In genomic region chr6:28469153-28469745, GRCh38 we compare ENCODE assay signal across 12 cellular contexts. TPM values are rescaled to one million over a fixed set of nuclear protein-coding genes. Genes with fewer than 3 reads are reported as not detected.
A peak's percentile ranks its signal among the peaks of the same experiment; 100 is the strongest.
DNase-seq lines count a peak whose midpoint lies in the region; ATAC-seq and TF ChIP-seq lines count a peak whose summit lies in the region.
"Not testable (repeated sequence)": the region's sequence is repeated elsewhere in the genome, so short reads cannot be mapped to it uniquely, and the experiment has no call there.
"Had no signal": no experiment of that assay in that cellular context is flagged by ENCODE, and none has a peak within 500 bp of the region (broad histone marks: within the 10 kb centered on the region; RNA-seq: fewer than 3 reads in every experiment).

No MANE protein-coding gene starts in this region.

- not testable (repeated sequence) for H3K9ac ChIP-seq in endodermal cell (ENCODE audit: extremely low read depth, low read length, poor library complexity, severe bottlenecking)

- not testable (repeated sequence) for H3K27me3 Mint-ChIP-seq in GM23338 (ENCODE audit: insufficient read depth, low read depth, poor library complexity)
- H3K27me3 Mint-ChIP-seq in WTC11 (ENCODE audit: low read depth) (peaks cover 13% of the 10 kb centered on the region), endodermal cell (ENCODE audit: insufficient read depth) (peaks cover 16% of the 10 kb centered on the region), type B pancreatic cell (peaks cover 17% of the 10 kb centered on the region)

- not testable (repeated sequence) for H3K4me1 Mint-ChIP-seq in GM23338; WTC11; endodermal cell; type B pancreatic cell (ENCODE audit: unreplicated experiment)

- TF ChIP-seq CTCF in GM23338 (conservative IDR thresholded peaks at IDR 0.05; ENCODE audit: low read depth in 2 of 2); WTC11 (IDR thresholded peaks at IDR 0.05); endodermal cell (conservative IDR thresholded peaks at IDR 0.05); type B pancreatic cell (conservative IDR thresholded peaks at IDR 0.05): not testable (repeated sequence)

- POLR2A ChIA-PET in WTC11 (lab: Charles Lee) = not testable (repeated sequence)

- ATAC-seq in GM23338, WTC11: not testable (repeated sequence)

- not testable (repeated sequence) for H3K79me2 ChIP-seq in GM23338 (replicated peaks; ENCODE audit: insufficient read depth)

- not testable (repeated sequence) for H3K4me1 ChIP-seq in GM23338 (ENCODE audit: insufficient read depth); endodermal cell (ENCODE audit: control insufficient read depth, insufficient read depth, low read length)

- not testable (repeated sequence) for H4K20me1 ChIP-seq in GM23338 (replicated peaks; ENCODE audit: insufficient read depth)

- H3K9me3 ChIP-seq in endodermal cell (ENCODE audit: control insufficient read depth, low read length) = peaks cover 11% of the 10 kb centered on the region
- not testable (repeated sequence) for H3K9me3 ChIP-seq in iPS-18c (ENCODE audit: control insufficient read depth, insufficient read depth, low read length)

- DNase-seq in GM23338 (ENCODE audit: low spot score) = peak; percentile 33
- DNase-seq in WTC11 (ENCODE audit: low spot score); endodermal cell; type B pancreatic cell (ENCODE audit: extremely low spot score, unreplicated experiment): not testable (repeated sequence)

- not testable (repeated sequence) for H3K4me3 Mint-ChIP-seq in GM23338
- H3K4me3 Mint-ChIP-seq in WTC11 (peak overlapping the region; percentile 27), endodermal cell (peak overlapping the region; percentile 43), type B pancreatic cell (peak overlapping the region; percentile 47)

- H3K36me3 Mint-ChIP-seq in GM23338 (ENCODE audit: low read depth); WTC11; endodermal cell (ENCODE audit: low read depth); type B pancreatic cell: not testable (repeated sequence)

- H3K36me3 ChIP-seq in GM23338 (ENCODE audit: insufficient read depth); endodermal cell (ENCODE audit: control insufficient read depth, insufficient read depth, low read length): not testable (repeated sequence)

- H3K27ac ChIP-seq in GM23338 (ENCODE audit: low read depth); endodermal cell (ENCODE audit: low read depth, low read length): not testable (repeated sequence)

- peak overlapping the region; percentile 25; the same call in 1 of the 2 replicates for H2AFZ ChIP-seq in GM23338

- H3K4me3 ChIP-seq in GM23338 (peak overlapping the region; percentile 65), iPS-18c (ENCODE audit: insufficient read depth, low read depth, low read length) (peak overlapping the region; percentile 17; the same call in 1 of the 2 replicates)
- not testable (repeated sequence) for H3K4me3 ChIP-seq in endodermal cell (ENCODE audit: low read length)

- peak overlapping the region; percentile 73 for H3K4me2 ChIP-seq in GM23338

- CTCF ChIA-PET in WTC11 (lab: Charles Lee) = not testable (repeated sequence)

- not testable (repeated sequence) for H3K27me3 ChIP-seq in GM23338 (ENCODE audit: insufficient read depth); endodermal cell (ENCODE audit: control insufficient read depth, insufficient read depth, low read length, poor library complexity, severe bottlenecking)

- 95 to 97% methylated on average over 8 to 45 of the region's 45 CpGs for WGBS in endodermal cell (ENCODE audit: insufficient coverage in 1 of 2, insufficient read length in 1 of 2), 2 experiments

- not testable (repeated sequence) for H3F3A ChIP-seq in GM23338 (replicated peaks; ENCODE audit: low read depth)

- H3K9me3 Mint-ChIP-seq in GM23338, type B pancreatic cell: not testable (repeated sequence)
- H3K9me3 Mint-ChIP-seq in WTC11 = peaks cover 19% of the 10 kb centered on the region
- peaks cover 16% of the 10 kb centered on the region for H3K9me3 Mint-ChIP-seq in endodermal cell

- not testable (repeated sequence) for H3K27ac Mint-ChIP-seq in GM23338, WTC11, endodermal cell, type B pancreatic cell

- H3K9me2 ChIP-seq in GM23338 (ENCODE audit: insufficient read depth) = not testable (repeated sequence)

TF ChIP-seq in GM23338, 12 proteins besides CTCF, POLR2A, EP300 and RAD21:
- TF ChIP-seq POLR2AphosphoS5 (IDR thresholded peaks at IDR 0.05; ENCODE audit: low read depth) = peak; percentile 30; the same call in 1 of the 2 replicates

RNA-seq across cellular contexts. Expression of gene ZSCAN23, which starts 26.0 kb away (rescaled TPM):
- total RNA-seq in GM23338 (2014; rRNA removed; shearing (Covaris generic)) = 3.1 and 7.8 TPM in 2 replicates
- polyA plus RNA-seq in GM23338 (2016; fragmentation: Nextera tagmentation; extraction: Ambion mirVana) = 0.30 and 1.9 TPM in 2 replicates
- total RNA-seq in WTC11 (2021) = 8.7 to 9.3 TPM (median 9.0 TPM) in 3 replicates
- total RNA-seq in endodermal cell = 1 to 10 TPM; 4.1 to 7.1 TPM
- polyA plus RNA-seq in endodermal cell (2013, experiment 1 of 2) = 9.2 TPM
- 8.4 TPM for polyA plus RNA-seq in endodermal cell (2013, experiment 2 of 2)
- total RNA-seq in type B pancreatic cell (ENCODE audit: low replicate concordance) = 10.3 and 11.2 TPM in 2 replicates
- polyA plus RNA-seq: CD14-positive monocyte; CD4-positive, alpha-beta memory T cell; CD8-positive, alpha-beta memory T cell had no signal

RNA-seq across cellular contexts. Expression of gene GPX6, which starts 46.3 kb away (rescaled TPM):
- not detected in 2 replicates for total RNA-seq in GM23338 (2014; rRNA removed; shearing (Covaris generic))
- not detected in 2 replicates for polyA plus RNA-seq in GM23338 (2016; fragmentation: Nextera tagmentation; extraction: Ambion mirVana)
- not detected in 3 replicates for total RNA-seq in WTC11 (2021)
- not detected for total RNA-seq in endodermal cell
- polyA plus RNA-seq in endodermal cell (2013, experiment 1 of 2) = not detected
- not detected for polyA plus RNA-seq in endodermal cell (2013, experiment 2 of 2)
- total RNA-seq in type B pancreatic cell (ENCODE audit: low replicate concordance) = not detected in 2 replicates
- total RNA-seq: A673; CD4-positive, alpha-beta memory T cell; CD4-positive, CD25-positive, alpha-beta regulatory T cell; CD8-positive, alpha-beta memory T cell; Daoy had no signal
- polyA plus RNA-seq: AG04450; CD14-positive monocyte; CD4-positive, alpha-beta memory T cell; CD4-positive, CD25-positive, alpha-beta regulatory T cell; CD8-positive, alpha-beta memory T cell had no signal

RNA-seq across cellular contexts. Expression of gene GPX5, which starts 56.4 kb away (rescaled TPM):
- total RNA-seq in GM23338 (2014; rRNA removed; shearing (Covaris generic)) = not detected in 2 replicates
- 0.14 TPM in 1 of 2 replicates, not detected in the other for polyA plus RNA-seq in GM23338 (2016; fragmentation: Nextera tagmentation; extraction: Ambion mirVana)
- total RNA-seq in WTC11 (2021) (not detected in 3 replicates), endodermal cell (not detected), type B pancreatic cell (ENCODE audit: low replicate concordance) (not detected in 2 replicates)
- not detected for polyA plus RNA-seq in endodermal cell (2013, experiment 1 of 2)
- not detected for polyA plus RNA-seq in endodermal cell (2013, experiment 2 of 2)
- total RNA-seq: A673; CD4-positive, alpha-beta memory T cell; CD4-positive, CD25-positive, alpha-beta regulatory T cell; CD8-positive, alpha-beta memory T cell; Daoy had no signal
- polyA plus RNA-seq: AG04450; CD14-positive monocyte; CD4-positive, alpha-beta memory T cell; CD4-positive, CD25-positive, alpha-beta regulatory T cell had no signal
